18 cellular contexts compared by ENCODE assay signal in genomic region chr10:46299531-46300366, GRCh38. TPM values are rescaled to one million over a fixed set of nuclear protein-coding genes. Genes with fewer than 3 reads are reported as not detected.
DNase-seq lines count a peak whose midpoint lies in the region; ATAC-seq and TF ChIP-seq lines count a peak whose summit lies in the region.
"Had no signal": no experiment of that assay in that cellular context is flagged by ENCODE, and none has a peak within 500 bp of the region (broad histone marks: within the 10 kb centered on the region; RNA-seq: fewer than 3 reads in every experiment).

No MANE protein-coding gene starts in this region.

- H3K27ac ChIP-seq in Panc1 (ENCODE audit: low read length) (no peak overlapping the region), transverse colon (no peak overlapping the region)
- H3K27ac ChIP-seq in effector memory CD4-positive, alpha-beta T cell (ENCODE audit: insufficient read depth, low read length, poor library complexity, severe bottlenecking), result no peak overlapping the region

- BruUV-seq in Panc1 (replicated peaks; lab: Mats Ljungman, UMichigan), result no TSS peak

- in situ Hi-C loops in Panc1 (cut with HindIII; ENCODE audit: low pct_unique_long_range_greater_than_20kb, low sequenced_read_pairs), result no loop called here
- in situ Hi-C loops in transverse colon (cut with MboI; ENCODE audit: low pct_ligation_motif_present in 1 of 4, low pct_unique_long_range_greater_than_20kb in 1 of 4, low sequenced_read_pairs in 3 of 4), result loop anchor here in 1 of 4 donors (25.0 kb wide), 1 partner anchor 1088 kb away; the partner anchor contains the start of gene ZNF488

- H3K27me3 Mint-ChIP-seq in activated naive CD4-positive, alpha-beta T cell treated with anti-CD3 and anti-CD28 coated beads for 36 hours (ENCODE audit: low read depth), result no peaks in the 10 kb centered on the region

- TF ChIP-seq POLR2A in transverse colon (IDR thresholded peaks at IDR 0.05), result no peak

- H3K4me3 Mint-ChIP-seq in activated naive CD4-positive, alpha-beta T cell treated with anti-CD3 and anti-CD28 coated beads for 36 hours, result no peak overlapping the region

- H3K9me3 Mint-ChIP-seq in activated naive CD4-positive, alpha-beta T cell treated with anti-CD3 and anti-CD28 coated beads, Interleukin-2, amount 50 U/mL, for 72 hours, result no peaks in the 10 kb centered on the region
- H3K9me3 Mint-ChIP-seq in activated naive CD4-positive, alpha-beta T cell treated with anti-CD3 and anti-CD28 coated beads for 36 hours, result no peaks in the 10 kb centered on the region
- H3K9me3 Mint-ChIP-seq: activated T-helper 2 cell treated with anti-CD3 and anti-CD28 coated beads, Interferon-gamma antibody, Interleukin-2, Interleukin-4, amounts not matched to agents 10 μg/mL and 5 μg/mL and 100 μg/mL, durations not matched to agents 14 hours and 24 hours and 36 hours had no signal

- H3K27me3 ChIP-seq in Panc1 (ENCODE audit: control insufficient read depth, insufficient read depth, low read length) (no peaks in the 10 kb centered on the region), transverse colon (no peaks in the 10 kb centered on the region)
- H3K27me3 ChIP-seq in effector memory CD4-positive, alpha-beta T cell (replicated peaks; ENCODE audit: control insufficient read depth, insufficient read depth, low read length, poor library complexity, severe bottlenecking), result no peaks in the 10 kb centered on the region

- no peaks in the 10 kb centered on the region for H3K4me1 ChIP-seq in Panc1 (ENCODE audit: control insufficient read depth, insufficient read depth, low read length)
- H3K4me1 ChIP-seq in transverse colon, result no peaks in the 10 kb centered on the region
- peaks cover 20% of the 10 kb centered on the region for H3K4me1 ChIP-seq in effector memory CD4-positive, alpha-beta T cell (ENCODE audit: control insufficient read depth, insufficient read depth, low read length, poor library complexity, severe bottlenecking)

- TF ChIP-seq CTCF in Panc1 (IDR thresholded peaks at IDR 0.05) (no peak), transverse colon (IDR thresholded peaks at IDR 0.05) (no peak)

- ATAC-seq in activated naive CD4-positive, alpha-beta T cell treated with anti-CD3 and anti-CD28 coated beads, Interleukin-2, amount 50 U/mL, for 72 hours, result peak; percentile 25 to 26
- ATAC-seq in Panc1 (0 out of 2 replicates have a peak, but pooled peaks have one; percentile 16), left lobe of liver (no peak)
- ATAC-seq: esophagus mucosa had no signal

- H3K27ac Mint-ChIP-seq in activated naive CD4-positive, alpha-beta T cell treated with anti-CD3 and anti-CD28 coated beads, Interleukin-2, amount 50 U/mL, for 72 hours, result peak overlapping the region in 1 of 2 donors; percentile 10
- H3K27ac Mint-ChIP-seq in activated naive CD4-positive, alpha-beta T cell treated with anti-CD3 and anti-CD28 coated beads for 36 hours, result no peak overlapping the region
- H3K27ac Mint-ChIP-seq: activated T-helper 2 cell treated with anti-CD3 and anti-CD28 coated beads, Interferon-gamma antibody, Interleukin-2, Interleukin-4, amounts not matched to agents 10 μg/mL and 5 μg/mL and 100 μg/mL, durations not matched to agents 14 hours and 24 hours and 36 hours had no signal

- POLR2A ChIA-PET in Panc1 (lab: Charles Lee), result no interaction called here

- no peak for DNase-seq in activated naive CD4-positive, alpha-beta T cell treated with anti-CD3 and anti-CD28 coated beads, Interleukin-2, amount 50 U/mL, for 72 hours (ENCODE audit: low spot score in 2 of 2)
- DNase-seq in activated naive CD4-positive, alpha-beta T cell treated with anti-CD3 and anti-CD28 coated beads for 36 hours, result no peak
- DNase-seq in Panc1 (ENCODE audit: low read depth, low spot score) (no peak), left lobe of liver (ENCODE audit: low spot score) (peak; percentile 47), transverse colon (peak; percentile 7), activated gamma-delta T cell treated with Interleukin-2 at 50 U/mL for 16 hours (no peak), cortex of kidney (lab: John Stamatoyannopoulos, UW) (no peak)
- DNase-seq in effector memory CD4-positive, alpha-beta T cell, result no peak
- DNase-seq: central memory CD4-positive, alpha-beta T cell; DMS53; hypothalamus; NCI-H1436 treated with DMSO at 0.1 percent for 48 hours; stimulated activated CD8-positive, alpha-beta memory T cell treated with anti-CD3 and anti-CD28 coated beads, Interleukin-4, amount 100 ng/mL, for 48 hours had no signal

- intact Hi-C loops in activated naive CD4-positive, alpha-beta T cell treated with anti-CD3 and anti-CD28 coated beads for 36 hours (cut with micrococcal nuclease), result no loop called here
- intact Hi-C loops in Panc1 (cut with micrococcal nuclease; ENCODE audit: unreplicated experiment) (no loop called here), transverse colon (cut with DNase I; ENCODE audit: low total_unique reads) (no loop called here)

- H3K36me3 Mint-ChIP-seq in activated naive CD4-positive, alpha-beta T cell treated with anti-CD3 and anti-CD28 coated beads, Interleukin-2, amount 50 U/mL, for 72 hours, result no peaks in the 10 kb centered on the region
- H3K36me3 Mint-ChIP-seq in activated naive CD4-positive, alpha-beta T cell treated with anti-CD3 and anti-CD28 coated beads for 36 hours (ENCODE audit: low read depth), result no peaks in the 10 kb centered on the region

- H3K4me1 Mint-ChIP-seq in activated naive CD4-positive, alpha-beta T cell treated with anti-CD3 and anti-CD28 coated beads for 36 hours (ENCODE audit: low read depth), result peaks cover 28% of the 10 kb centered on the region

- no peaks in the 10 kb centered on the region for H3K36me3 ChIP-seq in Panc1 (ENCODE audit: control insufficient read depth, insufficient read depth, low read length)
- H3K36me3 ChIP-seq in transverse colon, result no peaks in the 10 kb centered on the region
- H3K36me3 ChIP-seq in effector memory CD4-positive, alpha-beta T cell (ENCODE audit: control insufficient read depth, insufficient read depth, low read length), result no peaks in the 10 kb centered on the region

- WGBS in transverse colon (ENCODE audit: low coverage in 1 of 2), 2 donors, result 71% methylated on average over 14 of the region's 20 CpGs; no CpG with 5 or more reads in 1 of the 2 donors

- CTCF ChIA-PET in activated naive CD4-positive, alpha-beta T cell treated with anti-CD3 and anti-CD28 coated beads for 36 hours (lab: Charles Lee), result interaction anchor here (0.7 to 1.9 kb wide), 2 partner anchors 72 to 77 kb away, joined by 3 to 6 read pairs; no protein-coding TSS in a partner anchor
- CTCF ChIA-PET in Panc1 (lab: Charles Lee), result no interaction called here

- TF ChIP-seq EP300 in transverse colon (IDR thresholded peaks at IDR 0.05; ENCODE audit: low read depth), result no peak

- no peak overlapping the region for H3K4me3 ChIP-seq in Panc1 (ENCODE audit: low read depth in 2 of 2, low read length in 2 of 2)
- no peak overlapping the region for H3K4me3 ChIP-seq in transverse colon
- no peak overlapping the region for H3K4me3 ChIP-seq in effector memory CD4-positive, alpha-beta T cell (ENCODE audit: insufficient read depth, low read depth, low read length, poor library complexity, severe bottlenecking)
- H3K4me3 ChIP-seq: lung had no signal

- H3K9me3 ChIP-seq in Panc1 (ENCODE audit: control insufficient read depth, insufficient read depth, low read depth, low read length) (no peaks in the 10 kb centered on the region), transverse colon (no peaks in the 10 kb centered on the region)
- no peaks in the 10 kb centered on the region for H3K9me3 ChIP-seq in effector memory CD4-positive, alpha-beta T cell (ENCODE audit: control insufficient read depth, low read length)

RNA-seq across cellular contexts. Expression of gene ANTXRL, which starts 13.0 kb away (rescaled TPM):
- total RNA-seq in activated naive CD4-positive, alpha-beta T cell treated with anti-CD3 and anti-CD28 coated beads, Interleukin-2, amount 50 U/mL, for 72 hours, result not detected
- not detected for total RNA-seq in activated naive CD4-positive, alpha-beta T cell treated with anti-CD3 and anti-CD28 coated beads for 36 hours
- total RNA-seq in Panc1 (2021; ENCODE audit: unreplicated experiment) (not detected), left lobe of liver (not detected), transverse colon (not detected)
- polyA plus RNA-seq in Panc1 (2012; ENCODE audit: insufficient read length), result not detected
- total RNA-seq: activated T-helper 2 cell treated with anti-CD3 and anti-CD28 coated beads, Interferon-gamma antibody, Interleukin-2, Interleukin-4, amounts not matched to agents 10 μg/mL and 5 μg/mL and 100 μg/mL, durations not matched to agents 14 hours and 24 hours and 36 hours; esophagus mucosa; H4; lung; omental fat pad had no signal
- polyA plus RNA-seq: lung had no signal

Comparison
In these comparisons a context has a peak if more than half of its experiments do, and no peak if none do; other contexts are left out.
1. DNase-seq: peak in left lobe of liver (single experiment) and transverse colon (single experiment); none in activated naive CD4-positive, alpha-beta T cell treated with anti-CD3 and anti-CD28 coated beads, Interleukin-2, amount 50 U/mL, for 72 hours (0 of 2), activated naive CD4-positive, alpha-beta T cell treated with anti-CD3 and anti-CD28 coated beads for 36 hours (single experiment), Panc1 (single experiment), effector memory CD4-positive, alpha-beta T cell (0 of 3), activated gamma-delta T cell treated with Interleukin-2 at 50 U/mL for 16 hours (single experiment) and cortex of kidney (single experiment).